Comparison of ENCODE assay signal across 9 cellular contexts in the genomic region with DNA sequence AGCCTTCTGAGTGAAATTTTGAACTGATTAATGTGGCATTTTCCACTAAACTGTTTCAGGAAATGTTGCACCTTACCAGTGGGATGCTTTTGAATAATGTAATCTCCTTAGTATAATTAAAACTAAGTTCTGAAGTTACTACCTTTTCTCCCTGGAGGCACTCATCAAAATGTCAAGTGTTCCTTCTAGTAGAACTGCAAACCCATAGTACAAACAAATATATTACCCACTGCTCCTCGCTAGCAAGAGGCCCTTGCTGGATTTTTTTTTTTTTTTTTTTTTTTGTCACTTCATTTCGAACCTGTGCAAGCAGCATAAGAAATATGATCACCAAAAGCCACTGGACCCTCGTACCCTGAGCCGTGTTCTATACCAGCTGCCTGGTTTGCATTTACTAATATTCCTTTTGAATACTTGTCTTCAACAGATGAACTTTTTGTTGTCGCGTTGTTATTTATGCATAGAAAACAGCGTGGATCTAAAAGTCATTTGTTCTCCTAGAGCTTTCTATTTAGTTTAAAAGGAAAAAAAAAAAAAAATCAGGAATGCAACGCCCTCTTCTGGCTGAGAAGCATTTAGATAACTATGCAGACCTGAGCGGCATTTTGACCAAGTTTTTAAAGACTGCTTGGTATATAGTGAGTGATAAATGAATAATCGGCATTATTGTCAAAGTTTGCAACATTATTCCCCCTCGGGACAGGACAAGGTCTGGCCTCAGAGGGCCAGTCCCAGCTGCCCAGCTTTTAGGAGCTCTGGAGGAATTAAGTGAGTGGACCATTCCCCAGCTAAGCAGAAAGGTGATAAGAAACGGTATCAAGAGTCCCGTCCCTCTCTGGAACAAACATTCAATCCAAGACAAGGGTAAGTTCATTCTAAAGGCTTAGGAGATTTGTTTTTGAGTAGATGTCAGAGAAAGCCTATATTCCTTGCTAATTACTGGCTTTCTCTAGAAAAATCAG.
DNase-seq lines count a peak whose midpoint lies in the region; ATAC-seq, FAIRE-seq and TF ChIP-seq lines count a peak whose summit lies in the region.
"Had no signal": no experiment of that assay in that cellular context is flagged by ENCODE, and none has a peak within 500 bp of the region (broad histone marks: within the 10 kb centered on the region; RNA-seq: fewer than 3 reads in every experiment).

No MANE protein-coding gene starts in this region.

- no peak for TF ChIP-seq EP300 in transverse colon (IDR thresholded peaks at IDR 0.05; ENCODE audit: low read depth)

- no peak for TF ChIP-seq POLR2A in transverse colon (IDR thresholded peaks at IDR 0.05)

- no peak for ATAC-seq in GM18519 (IDR thresholded peaks at IDR 0.05; ENCODE audit: low FRiP score, unreplicated experiment)

- in situ Hi-C loops in SK-MEL-5 (cut with HindIII; ENCODE audit: low pct_unique_long_range_greater_than_20kb, low sequenced_read_pairs) (no loop called here), transverse colon (cut with MboI; ENCODE audit: low pct_ligation_motif_present in 1 of 4, low pct_unique_long_range_greater_than_20kb in 1 of 4, low sequenced_read_pairs in 3 of 4) (no loop called here)

- no peaks in the 10 kb centered on the region for H3K9me3 ChIP-seq in transverse colon

- no peak overlapping the region for H3K27ac ChIP-seq in transverse colon

- peaks cover 0 to 4% (median 0%) of the 10 kb centered on the region in 7 donors for H3K9me3 Mint-ChIP-seq in CD14-positive monocyte

- TF ChIP-seq CTCF in GM12875 (IDR thresholded peaks at IDR 0.05; ENCODE audit: borderline replicate concordance, insufficient read depth, low read depth, low read length) = peak; percentile 12; the same call in 1 of the 2 replicates
- TF ChIP-seq CTCF in transverse colon (IDR thresholded peaks at IDR 0.05) = peak; percentile 23 to 40 (median 37)
- TF ChIP-seq CTCF in CD14-positive monocyte (IDR thresholded peaks at IDR 0.05) = no peak

- H3K27me3 ChIP-seq in transverse colon = peaks cover 14% of the 10 kb centered on the region

- peak; percentile 93 for FAIRE-seq in A204.1 (lab: Jason Lieb, UNC)
- FAIRE-seq: colon had no signal

- 18 to 23% methylated on average over 13 of the region's 13 CpGs for WGBS in transverse colon (ENCODE audit: low coverage in 1 of 2), 2 donors

- H3K36me3 Mint-ChIP-seq in CD14-positive monocyte = no peaks in the 10 kb centered on the region

- no peaks in the 10 kb centered on the region for H3K4me1 ChIP-seq in transverse colon

- H3K4me3 Mint-ChIP-seq in CD14-positive monocyte = no peak overlapping the region

- intact Hi-C loops in transverse colon (cut with DNase I; ENCODE audit: low total_unique reads) = no loop called here
- intact Hi-C loops in CD14-positive monocyte (cut with micrococcal nuclease) = no loop called here

- H3K27ac Mint-ChIP-seq in CD14-positive monocyte = no peak overlapping the region

- H3K4me3 ChIP-seq in GM12875 (ENCODE audit: low read depth, low read length) = no peak overlapping the region
- no peak overlapping the region for H3K4me3 ChIP-seq in transverse colon

- DNase-seq in SK-MEL-5 (ENCODE audit: low read depth, low spot score) (peak; percentile 50), glomerular visceral epithelial cell (ENCODE audit: extremely low spot score) (peak; percentile 58), transverse colon (no peak), CD14-positive monocyte (ENCODE audit: low spot score) (no peak)
- no peak for DNase-seq in activated T-cell treated with anti-CD3 and anti-CD28 coated beads, Interleukin-2, amount 50 U/mL, for 1 hour

- H3K4me1 Mint-ChIP-seq in CD14-positive monocyte = peaks cover 2% of the 10 kb centered on the region

- no peaks in the 10 kb centered on the region for H3K36me3 ChIP-seq in transverse colon

- H3K27me3 Mint-ChIP-seq in CD14-positive monocyte (ENCODE audit: low read depth in 3 of 3) = peaks cover 5 to 23% (median 5%) of the 10 kb centered on the region in 3 donors

Comparison
In these comparisons a context has a peak if more than half of its experiments do, and no peak if none do; other contexts are left out.
1. DNase-seq: peak in SK-MEL-5 (single experiment) and glomerular visceral epithelial cell (single experiment); none in transverse colon (single experiment), CD14-positive monocyte (single experiment) and activated T-cell treated with anti-CD3 and anti-CD28 coated beads, Interleukin-2, amount 50 U/mL, for 1 hour (single experiment).